Comparison of ENCODE assay signal across 21 cellular contexts in the genomic region with DNA sequence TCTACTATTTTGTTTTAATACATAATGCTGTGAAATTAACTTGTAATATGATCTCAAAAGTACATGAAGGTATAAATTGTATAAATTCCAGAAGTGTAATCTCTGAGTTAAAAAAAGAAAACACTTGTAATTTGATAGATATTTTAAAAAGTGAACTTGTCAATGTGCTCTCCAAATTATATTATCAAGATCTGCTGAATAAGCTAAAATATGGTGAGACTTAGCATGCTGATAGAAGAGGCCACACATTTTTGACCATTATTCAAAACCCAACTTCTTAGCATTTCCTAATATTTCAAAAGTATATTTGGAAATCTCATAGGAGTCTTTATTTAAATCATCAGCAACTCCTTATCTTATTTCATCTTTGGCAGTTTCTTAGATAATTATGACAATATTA.
DNase-seq lines count a peak whose midpoint lies in the region; ATAC-seq, FAIRE-seq and TF ChIP-seq lines count a peak whose summit lies in the region.
"Had no signal": no experiment of that assay in that cellular context is flagged by ENCODE, and none has a peak within 500 bp of the region (broad histone marks: within the 10 kb centered on the region; RNA-seq: fewer than 3 reads in every experiment).

No MANE protein-coding gene starts in this region.

- H3K27ac ChIP-seq in HepG2 (ENCODE audit: extremely low read length, insufficient read depth, low read length) (no peak overlapping the region), right lobe of liver (no peak overlapping the region), PC-3 (ENCODE audit: low read length) (no peak overlapping the region), kidney (ENCODE audit: low read depth in 2 of 2, low read length in 2 of 2) (no peak overlapping the region)
- H3K27ac ChIP-seq: 22Rv1, BLaER1 had no signal

- POLR2A ChIA-PET in HepG2 (lab: Yijun Ruan, JAX) (no interaction called here), PC-3 (lab: Charles Lee; ENCODE audit: unreplicated experiment) (no interaction called here)

- TF ChIP-seq POLR2A in HepG2 (IDR thresholded peaks at IDR 0.05; ENCODE audit: insufficient read depth in 1 of 2, low read depth in 2 of 2, low read length in 2 of 2) (no peak), right lobe of liver (IDR thresholded peaks at IDR 0.05) (no peak)

- TF ChIP-seq EP300 in HepG2 (IDR thresholded peaks at IDR 0.05; ENCODE audit: low read depth in 2 of 2, low read length in 2 of 2) (no peak), HepG2 (CRISPR knock-in tag; IDR thresholded peaks at IDR 0.05; ENCODE audit: borderline replicate concordance) (no peak)

- H3K9ac ChIP-seq in HepG2 (ENCODE audit: insufficient read depth, low read depth, low read length), result no peak overlapping the region
- H3K9ac ChIP-seq in PC-3 (ENCODE audit: low read length), result no peak overlapping the region
- H3K9ac ChIP-seq in kidney (ENCODE audit: low read length in 2 of 2), result no peak overlapping the region
- H3K9ac ChIP-seq: BLaER1 had no signal

- BruUV-seq in HepG2 (replicated peaks; lab: Mats Ljungman, UMichigan) (no TSS peak), PC-3 (replicated peaks; lab: Mats Ljungman, UMichigan) (no TSS peak)

- H3K4me1 ChIP-seq in HepG2 (ENCODE audit: insufficient read depth, low read length) (no peaks in the 10 kb centered on the region), right lobe of liver (no peaks in the 10 kb centered on the region), PC-3 (ENCODE audit: insufficient read depth, low read length) (peaks cover 17% of the 10 kb centered on the region), kidney (ENCODE audit: control insufficient read depth in 1 of 2, insufficient read depth in 1 of 2, low read depth in 1 of 2, low read length in 2 of 2) (no peaks in the 10 kb centered on the region)
- H3K4me1 ChIP-seq: BE2C, BLaER1, Caco-2 had no signal

- FAIRE-seq in HepG2 (lab: Jason Lieb, UNC) (no peak), kidney (lab: Jason Lieb, UNC) (peak; percentile 19)
- FAIRE-seq: D721Med, G401.6, GM12891 had no signal

- H3K36me3 ChIP-seq in HepG2 (replicated peaks in 1 of 2; ENCODE audit: control insufficient read depth in 1 of 2, insufficient read depth in 2 of 2, low read length in 2 of 2) (no peaks in the 10 kb centered on the region), right lobe of liver (no peaks in the 10 kb centered on the region), PC-3 (ENCODE audit: low read depth, low read length) (no peaks in the 10 kb centered on the region; the same call in 1 of the 2 replicates), kidney (ENCODE audit: control insufficient read depth in 1 of 2, insufficient read depth in 2 of 2, low read length in 2 of 2) (no peaks in the 10 kb centered on the region)
- H3K36me3 ChIP-seq: BE2C, BLaER1 had no signal

- CTCF ChIA-PET in HepG2 (lab: Yijun Ruan, JAX; ENCODE audit: low intra/inter-chr PET ratio, low total read pairs) (no interaction called here), PC-3 (lab: Charles Lee) (no interaction called here)

- intact Hi-C loops in HepG2 (cut with micrococcal nuclease; ENCODE audit: unreplicated experiment) (no loop called here), right lobe of liver (cut with DNase I) (no loop called here), PC-3 (cut with micrococcal nuclease) (loop anchor here (10.0 kb wide), 1 partner anchor 630 kb away; no protein-coding TSS in a partner anchor), kidney (cut with DNase I) (no loop called here)

- no peaks in the 10 kb centered on the region for H3K9me2 ChIP-seq in PC-3 (replicated peaks; ENCODE audit: low read length)

- H3K4me2 ChIP-seq in HepG2 (ENCODE audit: low read depth, low read length), result no peak overlapping the region
- H3K4me2 ChIP-seq in PC-3 (ENCODE audit: low read length), result peak overlapping the region; percentile 21; the same call in 1 of the 2 replicates
- H3K4me2 ChIP-seq: BLaER1 had no signal

- H3K9me3 ChIP-seq in HepG2 (ENCODE audit: low read length), result peaks cover 96% of the 10 kb centered on the region
- H3K9me3 ChIP-seq in right lobe of liver, result no peaks in the 10 kb centered on the region
- H3K9me3 ChIP-seq in PC-3 (ENCODE audit: low read length), result no peaks in the 10 kb centered on the region
- peaks cover 0 to 11% of the 10 kb centered on the region in 2 donors for H3K9me3 ChIP-seq in kidney (ENCODE audit: control insufficient read depth in 1 of 2, low read length in 2 of 2)
- H3K9me3 ChIP-seq: BE2C, BLaER1, Caco-2 had no signal

- no peak overlapping the region for H3K4me3 ChIP-seq in HepG2 (replicated peaks in 1 of 3; ENCODE audit: insufficient read depth in 1 of 3, low read depth in 2 of 3, low read length in 3 of 3)
- H3K4me3 ChIP-seq in right lobe of liver, result no peak overlapping the region
- H3K4me3 ChIP-seq in PC-3 (ENCODE audit: low read length), result no peak overlapping the region
- no peak overlapping the region for H3K4me3 ChIP-seq in kidney (ENCODE audit: low read length in 2 of 2)
- H3K4me3 ChIP-seq: BLaER1 had no signal

- DNase-seq in HepG2 (ENCODE audit: low spot score), result no peak
- no peak for DNase-seq in right lobe of liver
- DNase-seq in PC-3, result no peak
- no peak for DNase-seq in kidney
- no peak for DNase-seq in dermis blood vessel endothelial cell
- DNase-seq: ACHN; BE2C; C1 segment of cervical spinal cord; Caco-2; Calu3; CD4-positive, alpha-beta memory T cell; CD4-positive, CD25-positive, alpha-beta regulatory T cell; DMS79 treated with DMSO at 0.1 percent for 48 hours; GF-D8 had no signal

- H2AFZ ChIP-seq in HepG2 (ENCODE audit: low read length), result no peak overlapping the region
- peak overlapping the region; percentile 9; the same call in 1 of the 2 replicates for H2AFZ ChIP-seq in PC-3 (ENCODE audit: low read length)

- no peak for TF ChIP-seq CTCF in HepG2 (CRISPR knock-in tag; IDR thresholded peaks at IDR 0.05)
- TF ChIP-seq CTCF in right lobe of liver (IDR thresholded peaks at IDR 0.05), result no peak
- no peak for TF ChIP-seq CTCF in PC-3 (conservative IDR thresholded peaks at IDR 0.05; ENCODE audit: low read depth, low read length)
- no peak for TF ChIP-seq CTCF in kidney (IDR thresholded peaks at IDR 0.05; ENCODE audit: borderline replicate concordance, extremely low read depth, insufficient read depth)

- TF ChIP-seq RAD21 in HepG2 (CRISPR knock-in tag; IDR thresholded peaks at IDR 0.05), result no peak

- no peaks in the 10 kb centered on the region for H3F3A ChIP-seq in PC-3 (ENCODE audit: low read length, unreplicated experiment)

- in situ Hi-C loops in HepG2 (cut with HindIII; ENCODE audit: extremely low pct_ligation_motif_present, low pct_unique_long_range_greater_than_20kb), result no loop called here

- no peaks in the 10 kb centered on the region for H3K27me3 ChIP-seq in HepG2 (ENCODE audit: control insufficient read depth in 1 of 2, insufficient read depth in 2 of 2, low read length in 2 of 2)
- H3K27me3 ChIP-seq in right lobe of liver, result no peaks in the 10 kb centered on the region
- no peaks in the 10 kb centered on the region for H3K27me3 ChIP-seq in PC-3 (ENCODE audit: low read length)
- H3K27me3 ChIP-seq: BE2C, BLaER1 had no signal

- ATAC-seq in HepG2 (no peak), right lobe of liver (no peak), PC-3 (no peak), GM21528 (IDR thresholded peaks at IDR 0.05; ENCODE audit: low FRiP score, unreplicated experiment) (no peak), GM18861 (IDR thresholded peaks at IDR 0.05; ENCODE audit: unreplicated experiment) (no peak)

- H3K79me2 ChIP-seq in HepG2 (ENCODE audit: insufficient read depth, low read length) (no peaks in the 10 kb centered on the region), PC-3 (ENCODE audit: low read length) (no peaks in the 10 kb centered on the region)

- H4K20me1 ChIP-seq in HepG2 (ENCODE audit: insufficient read depth, low read length), result no peaks in the 10 kb centered on the region
- H4K20me1 ChIP-seq in PC-3 (ENCODE audit: low read length), result no peaks in the 10 kb centered on the region
- H4K20me1 ChIP-seq: BLaER1 had no signal

TF ChIP-seq in HepG2, 621 proteins besides CTCF, POLR2A, EP300 and RAD21 (continues in another document):
- TF ChIP-seq MAFF (IDR thresholded peaks at IDR 0.05; ENCODE audit: low read depth, low read length) (peak; percentile 83), AGO1 (IDR thresholded peaks at IDR 0.05; ENCODE audit: low read depth, low read length, poor library complexity, severe bottlenecking) (no peak), MAFK (conservative IDR thresholded peaks at IDR 0.05 in 1 of 2, IDR thresholded peaks at IDR 0.05 in 1 of 2; ENCODE audit: low read length in 2 of 2) (peak; percentile 79 to 90)
